Comparison of ENCODE assay signal across 9 cellular contexts in the genomic region with DNA sequence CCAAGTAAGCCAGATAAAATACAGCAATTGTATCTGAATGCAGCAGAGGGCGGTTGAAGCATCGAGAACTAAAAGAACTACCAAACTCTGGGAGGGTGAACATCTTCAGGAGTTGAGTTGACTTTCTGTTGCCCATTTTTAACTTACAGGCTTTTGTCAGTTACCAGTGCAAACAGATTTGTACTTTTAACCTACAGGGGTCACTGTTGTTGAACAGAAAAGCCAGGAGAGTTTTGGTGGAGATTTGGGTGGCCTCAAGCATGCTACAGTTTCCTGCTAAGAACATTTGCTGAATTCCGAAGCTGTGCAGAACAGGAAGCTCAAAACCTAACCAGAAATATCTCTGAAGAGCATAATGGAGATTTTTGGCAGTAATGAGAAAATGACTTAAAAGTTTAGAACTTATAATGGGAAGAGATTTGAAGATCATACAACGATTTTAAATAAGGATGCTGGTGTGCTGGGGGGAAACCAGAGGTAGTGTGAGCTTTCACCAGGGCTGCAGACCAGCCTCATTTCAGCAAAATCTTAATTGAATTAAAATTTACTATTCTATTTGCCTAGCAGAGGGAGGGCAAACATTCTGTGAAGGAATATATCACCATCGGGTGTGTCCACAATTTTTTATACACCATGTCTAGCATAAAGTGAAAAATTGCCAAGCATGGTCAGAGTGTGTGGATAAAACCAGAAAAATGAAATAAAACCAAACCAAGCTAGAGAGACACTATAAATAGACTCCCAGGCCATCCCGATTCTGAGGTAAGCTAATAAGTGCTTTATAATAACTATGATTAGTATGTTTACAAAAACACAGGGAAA.
DNase-seq lines count a peak whose midpoint lies in the region; ATAC-seq and TF ChIP-seq lines count a peak whose summit lies in the region.
"Had no signal": no experiment of that assay in that cellular context is flagged by ENCODE, and none has a peak within 500 bp of the region (broad histone marks: within the 10 kb centered on the region; RNA-seq: fewer than 3 reads in every experiment).

No MANE protein-coding gene starts in this region.

- H3K27me3 ChIP-seq in left lung, result no peaks in the 10 kb centered on the region

- H3K9me3 ChIP-seq in left lung, result no peaks in the 10 kb centered on the region

- no peaks in the 10 kb centered on the region for H3K36me3 ChIP-seq in left lung

- TF ChIP-seq CTCF in GM12875 (IDR thresholded peaks at IDR 0.05; ENCODE audit: borderline replicate concordance, insufficient read depth, low read depth, low read length) (peak; percentile 47), left lung (IDR thresholded peaks at IDR 0.05) (peak in 1 of 2 donors; percentile 38)

- ATAC-seq in HG02852 (IDR thresholded peaks at IDR 0.05; ENCODE audit: unreplicated experiment) (peak; percentile 75), left lung (peak; percentile 80), HG02840 (IDR thresholded peaks at IDR 0.05; ENCODE audit: low FRiP score, unreplicated experiment) (no peak)

- H3K4me3 ChIP-seq in GM12875 (ENCODE audit: low read depth, low read length) (no peak overlapping the region), left lung (no peak overlapping the region)

- no peak overlapping the region for H3K27ac ChIP-seq in left lung
- H3K27ac ChIP-seq: epithelial cell of prostate had no signal

- intact Hi-C loops in left lung (cut with DNase I), result no loop called here

- H3K4me1 ChIP-seq in left lung, result no peaks in the 10 kb centered on the region

- DNase-seq in A172 (ENCODE audit: low spot score) (peak; percentile 67), NCI-H748 treated with DMSO at 0.1 percent for 48 hours (lab: John Stamatoyannopoulos, UW) (peak; percentile 11), cerebellar cortex (ENCODE audit: low spot score) (peak; percentile 73), left lung (no peak)
- no peak for DNase-seq in stimulated activated CD4-positive, alpha-beta T cell treated with anti-CD3 and anti-CD28 coated beads, Interleukin-4, amount 100 ng/mL, for 24 hours

Comparison
In these comparisons a context has a peak if more than half of its experiments do, and no peak if none do; other contexts are left out.
1. DNase-seq: peak in A172 (single experiment), NCI-H748 treated with DMSO at 0.1 percent for 48 hours (single experiment) and cerebellar cortex (single experiment); none in left lung (0 of 2) and stimulated activated CD4-positive, alpha-beta T cell treated with anti-CD3 and anti-CD28 coated beads, Interleukin-4, amount 100 ng/mL, for 24 hours (single experiment).